ENCODE assay signal across 18 cellular contexts in genomic region chr6:44956426-44956825, GRCh38.
"Had no signal": no experiment of that assay in that cellular context is flagged by ENCODE, and none has a peak within 500 bp of the region (broad histone marks: within the 10 kb centered on the region; RNA-seq: fewer than 3 reads in every experiment).

No MANE protein-coding gene starts in this region.

- H3K27ac ChIP-seq: ascending aorta, coronary artery, ovary, sigmoid colon, suprapubic skin, upper lobe of left lung had no signal

- H3K4me3 ChIP-seq: ascending aorta, coronary artery, ovary, sigmoid colon, suprapubic skin, upper lobe of left lung had no signal

- H3K9me3 ChIP-seq: ascending aorta, ovary, sigmoid colon, suprapubic skin, upper lobe of left lung had no signal

- H3K4me1 ChIP-seq: ascending aorta, sigmoid colon, suprapubic skin, upper lobe of left lung had no signal

- H3K9me3 Mint-ChIP-seq: activated T-cell treated with anti-CD3 and anti-CD28 coated beads, Interleukin-2, amount 50 U/mL, for 4 hours had no signal

- ATAC-seq: activated T-cell treated with anti-CD3 and anti-CD28 coated beads, Interleukin-2, amount 50 U/mL, for 4 hours; left ventricle myocardium superior had no signal

- H3K36me3 ChIP-seq: ovary had no signal

- H3K27ac Mint-ChIP-seq: activated naive CD8-positive, alpha-beta T cell treated with anti-CD3 and anti-CD28 coated beads, Interleukin-2, amount 10 ng/mL, durations not matched to agents 7 days and 5 days; nephron progenitor cell had no signal

- H3K27me3 ChIP-seq: ascending aorta, ovary, sigmoid colon, suprapubic skin, upper lobe of left lung had no signal

- DNase-seq: activated CD4-positive, alpha-beta T cell treated with anti-CD3 and anti-CD28 coated beads for 1 hour; activated CD4-positive, alpha-beta T cell treated with anti-CD3 and anti-CD28 coated beads, Interleukin-2, amount 50 U/mL, for 48 hours; activated gamma-delta T cell; activated naive CD8-positive, alpha-beta T cell treated with anti-CD3 and anti-CD28 coated beads, Interleukin-2, amount 10 ng/mL, durations not matched to agents 7 days and 5 days; activated T-cell treated with anti-CD3 and anti-CD28 coated beads, Interleukin-2, amount 50 U/mL, for 4 hours; effector CD4-positive, alpha-beta T cell; left ventricle myocardium superior; mesendoderm; nephron progenitor cell; ovary; sigmoid colon; stimulated activated CD4-positive, alpha-beta T cell treated with anti-CD3 and anti-CD28 coated beads, Interleukin-2, amount 100 ng/mL, for 48 hours; stimulated activated naive CD4-positive, alpha-beta T cell treated with Interleukin-2 at 50 U/mL for 16 hours; T1000 had no signal
